ENCODE assay signal across 26 cellular contexts in genomic region chr14:52018970-52019369, GRCh38. TPM values are rescaled to one million over a fixed set of nuclear protein-coding genes. Genes with fewer than 3 reads are reported as not detected.
"Had no signal": no experiment of that assay in that cellular context is flagged by ENCODE, and none has a peak within 500 bp of the region (broad histone marks: within the 10 kb centered on the region; RNA-seq: fewer than 3 reads in every experiment).

No MANE protein-coding gene starts in this region.

- H3K4me3 ChIP-seq: SJSA1 had no signal

- ATAC-seq: activated T-helper 17 cell treated with anti-CD3 and anti-CD28 coated beads, Interleukin-2, amount 50 U/mL, for 72 hours; WTC11 had no signal

- H3K9ac ChIP-seq: KMS-11 had no signal

- H3K27me3 ChIP-seq: brain microvascular endothelial cell, Peyer's patch, SJSA1 had no signal

- H3K27ac ChIP-seq: brain microvascular endothelial cell, KMS-11, RWPE1, SJSA1 had no signal

- H3K36me3 ChIP-seq: Peyer's patch had no signal

- DNase-seq: activated CD4-positive, alpha-beta memory T cell treated with anti-CD3 and anti-CD28 coated beads for 36 hours; activated CD4-positive, alpha-beta T cell treated with anti-CD3 and anti-CD28 coated beads, Interleukin-2, amount 10 ng/mL, durations not matched to agents 24 days and 14 days; activated CD4-positive, CD25-positive, alpha-beta regulatory T cell treated with anti-CD3 and anti-CD28 coated beads, Interleukin-2, amount 50 U/mL, for 72 hours; activated gamma-delta T cell; activated naive CD4-positive, alpha-beta T cell treated with anti-CD3 and anti-CD28 coated beads for 36 hours; activated T-cell treated with anti-CD3 and anti-CD28 coated beads for 4 hours; activated T-cell treated with anti-CD3 and anti-CD28 coated beads, Interleukin-2, amount 50 U/mL, for 48 hours; brain microvascular endothelial cell; cerebellar nuclear complex; NCI-H1092 treated with DMSO at 0.1 percent for 48 hours; NCI-H1436; NCI-H1694 treated with DMSO at 0.1 percent for 48 hours; NCI-H2029 treated with DMSO at 0.1 percent for 48 hours; NCI-H345; NCI-H510A; NCI-H526 treated with DMSO at 0.1 percent for 48 hours; NK-92 treated with Interleukin-12 subunit alpha and Interleukin-12 subunit beta, amount 100 ng/mL, for 24 hours; Right ventricle myocardium superior; SW 1271 had no signal

- H3K9me3 ChIP-seq: Peyer's patch, SJSA1 had no signal

RNA-seq across cellular contexts. Expression of gene NID2, which starts 49.9 kb away (rescaled TPM):
- total RNA-seq: activated CD4-positive, alpha-beta memory T cell treated with anti-CD3 and anti-CD28 coated beads for 36 hours; activated naive CD4-positive, alpha-beta T cell treated with anti-CD3 and anti-CD28 coated beads for 36 hours; MCF 10A had no signal
